Comparison of ENCODE assay signal across 1 cellular context in the genomic region with DNA sequence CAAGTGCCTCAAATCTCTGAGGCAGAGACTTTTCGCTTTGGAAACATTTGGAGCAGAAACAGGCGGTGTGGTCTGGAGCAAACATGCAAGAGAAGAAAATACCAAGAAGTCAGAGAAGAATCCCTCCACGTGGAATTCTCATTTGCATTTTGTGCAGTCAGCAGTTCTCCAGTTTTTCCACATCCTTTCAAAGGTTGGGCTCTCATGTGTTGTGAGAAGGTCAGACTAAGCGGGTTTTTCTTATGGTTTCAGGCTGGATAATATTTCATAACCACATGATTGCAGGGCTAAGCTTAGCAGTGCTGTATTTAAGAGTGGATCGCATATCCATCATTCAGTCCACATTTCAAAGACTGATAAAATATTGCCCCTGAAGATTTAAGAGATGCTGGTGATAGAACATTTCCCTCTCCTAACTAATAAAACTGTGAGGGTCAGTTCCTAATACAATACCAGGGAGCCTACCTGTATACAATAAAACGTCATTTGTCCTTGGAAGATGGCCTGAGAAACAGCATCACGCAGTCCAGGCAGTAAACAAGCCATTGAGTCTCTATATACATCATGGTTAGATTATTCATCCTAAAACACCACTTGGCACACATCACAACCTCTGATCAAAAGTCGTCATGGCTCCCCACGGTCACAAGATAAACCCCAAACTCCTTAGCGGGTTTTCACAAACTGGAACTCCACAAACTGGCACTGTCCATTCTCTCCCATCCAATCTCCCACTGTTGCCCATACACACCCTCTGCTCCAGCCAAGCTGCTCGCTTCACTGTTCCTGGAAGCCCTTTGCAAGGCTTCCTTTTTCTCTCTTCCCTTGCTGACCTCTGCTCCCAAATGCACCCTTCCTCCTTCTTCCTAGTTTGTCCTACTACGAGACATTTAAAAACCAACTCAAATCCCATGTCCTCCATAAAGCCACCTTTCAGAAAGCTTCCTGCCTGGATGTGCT.
TF ChIP-seq lines count a peak whose summit lies in the region.

No MANE protein-coding gene starts in this region.

TF ChIP-seq in HepG2, 621 proteins besides CTCF, POLR2A, EP300 and RAD21:
- no peak for TF ChIP-seq ASH2L (IDR thresholded peaks at IDR 0.05; ENCODE audit: insufficient read length, low read depth, low read length)
- peak; percentile 86 to 93 for TF ChIP-seq MAFK (conservative IDR thresholded peaks at IDR 0.05 in 1 of 2, IDR thresholded peaks at IDR 0.05 in 1 of 2; ENCODE audit: low read length in 2 of 2)
- TF ChIP-seq MAFF (IDR thresholded peaks at IDR 0.05; ENCODE audit: low read depth, low read length): peak; percentile 88
